In the genomic region with DNA sequence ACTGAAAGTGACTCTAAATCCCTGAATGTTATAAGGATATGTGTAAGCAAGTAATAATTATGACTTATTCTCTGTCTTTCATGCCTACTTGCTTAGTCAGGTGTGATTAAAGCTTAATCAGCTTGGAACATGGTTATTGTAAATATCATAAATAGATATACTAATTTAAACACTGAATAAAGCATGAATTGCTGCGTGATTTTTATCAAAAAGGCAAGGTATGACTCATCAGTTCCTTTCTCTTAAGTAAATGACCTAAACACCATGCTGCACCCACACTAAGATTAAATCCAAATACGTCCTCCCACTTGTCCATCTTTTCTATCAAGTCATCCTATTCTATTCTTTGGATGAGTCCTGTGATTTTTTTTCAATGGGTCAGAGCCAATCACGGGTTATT, we compare ENCODE assay signal across 1 cellular context.
TF ChIP-seq lines count a peak whose summit lies in the region.

No MANE protein-coding gene starts in this region.

TF ChIP-seq in HCT116, 20 proteins besides CTCF, POLR2A, EP300 and RAD21 (continued from another document):
- TF ChIP-seq SP1 (IDR thresholded peaks at IDR 0.05; ENCODE audit: low read depth) (peak; percentile 100), TCF7L2 (IDR thresholded peaks at IDR 0.05; ENCODE audit: borderline replicate concordance, extremely low read depth, insufficient read depth, insufficient read length) (peak; percentile 70), CBX3 (IDR thresholded peaks at IDR 0.05; ENCODE audit: low read depth) (peak; percentile 75; the same call in 1 of the 2 replicates), ELF1 (IDR thresholded peaks at IDR 0.05; ENCODE audit: borderline replicate concordance, low read depth) (no peak), SIN3A (IDR thresholded peaks at IDR 0.05; ENCODE audit: low read depth) (no peak)
